In the genomic region with DNA sequence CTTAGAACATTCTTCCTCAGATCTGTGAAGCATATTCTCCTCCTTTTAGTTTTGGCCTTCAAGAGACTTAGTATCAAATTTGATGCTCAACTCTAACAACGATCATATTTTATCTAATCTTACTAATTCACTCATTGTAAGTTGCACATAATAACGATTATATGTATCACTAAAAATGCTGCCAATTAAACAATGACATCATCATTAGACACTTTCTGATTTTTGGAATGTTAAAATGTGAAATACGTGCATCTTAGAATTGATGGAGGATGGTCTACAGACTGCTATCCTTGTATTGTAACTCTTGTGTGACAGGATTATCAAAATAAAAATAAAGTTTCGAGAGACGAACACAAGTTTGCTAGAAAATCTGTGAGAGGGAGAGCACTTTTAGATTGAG, we compare ENCODE assay signal across 25 cellular contexts.
"Had no signal": no experiment of that assay in that cellular context is flagged by ENCODE, and none has a peak within 500 bp of the region (broad histone marks: within the 10 kb centered on the region; RNA-seq: fewer than 3 reads in every experiment).

No MANE protein-coding gene starts in this region.

- DNase-seq: Karpas-422, KG1, MG63, NCI-H1092, NCI-H1105 treated with DMSO at 0.1 percent for 48 hours, NCI-H1417 treated with DMSO at 0.1 percent for 48 hours, NCI-H146, NCI-H1694 treated with DMSO at 0.1 percent for 48 hours, NCI-H1930, NCI-H2081, NCI-H2107, NCI-H226, NCI-H446, NCI-H510A, NCI-H524 treated with DMSO at 0.1 percent for 48 hours, NCI-H69, NCI-H774, Right ventricle myocardium superior, RPMI8226, SIG-M5 had no signal

- H3K36me3 ChIP-seq: MG63, SJSA1 had no signal

- H3K27ac ChIP-seq: HL-60, SJSA1, SK-N-MC had no signal

- H3K4me3 ChIP-seq: MG63, SJSA1, SK-N-MC had no signal

- H3K27me3 ChIP-seq: MG63, SJSA1 had no signal

- H3K9me3 ChIP-seq: MG63, SJSA1 had no signal

- H3K4me1 ChIP-seq: SJSA1 had no signal

- FAIRE-seq: HTR-8/SVneo, RCC 7860 had no signal
